1 cellular context compared by ENCODE assay signal in genomic region chr7:55571534-55572377, GRCh38.
A peak's percentile ranks its signal among the peaks of the same experiment; 100 is the strongest.
TF ChIP-seq lines count a peak whose summit lies in the region.

No MANE protein-coding gene starts in this region.

TF ChIP-seq in WTC11, 78 proteins besides CTCF, POLR2A, EP300 and RAD21 (continued from another document and continues in another):
- TF ChIP-seq ZNF281 (CRISPR knock-in tag; IDR thresholded peaks at IDR 0.05) (peak; percentile 53; the same call in 1 of the 2 replicates), E2F4 (CRISPR knock-in tag; IDR thresholded peaks at IDR 0.05; ENCODE audit: borderline replicate concordance, low read depth) (peak; percentile 74; the same call in 1 of the 2 replicates), CBFB (CRISPR knock-in tag; IDR thresholded peaks at IDR 0.05; ENCODE audit: low read depth) (no peak), EMX1 (CRISPR knock-in tag; IDR thresholded peaks at IDR 0.05) (no peak), RORB (CRISPR knock-in tag; IDR thresholded peaks at IDR 0.05) (no peak), FOXP1 (CRISPR knock-in tag; IDR thresholded peaks at IDR 0.05; ENCODE audit: borderline replicate concordance) (0 out of 2 replicates have a peak, but pooled peaks have one; percentile 28), TEAD1 (CRISPR knock-in tag; IDR thresholded peaks at IDR 0.05) (no peak), ZNF232 (CRISPR knock-in tag; IDR thresholded peaks at IDR 0.05) (0 out of 2 replicates have a peak, but pooled peaks have one; percentile 28), ERG (CRISPR knock-in tag; IDR thresholded peaks at IDR 0.05) (no peak), AFF4 (CRISPR knock-in tag; IDR thresholded peaks at IDR 0.05; ENCODE audit: borderline replicate concordance) (no peak), ZNF263 (CRISPR knock-in tag; IDR thresholded peaks at IDR 0.05; ENCODE audit: low read depth) (no peak), HMGXB4 (CRISPR knock-in tag; IDR thresholded peaks at IDR 0.05) (peak; percentile 65; the same call in 1 of the 2 replicates), CREM (CRISPR knock-in tag; IDR thresholded peaks at IDR 0.05) (no peak), ZNF121 (CRISPR knock-in tag; IDR thresholded peaks at IDR 0.05) (no peak), SMAD4 (CRISPR knock-in tag; IDR thresholded peaks at IDR 0.05) (no peak), FOXK1 (CRISPR knock-in tag; IDR thresholded peaks at IDR 0.05) (no peak), ZNF317 (CRISPR knock-in tag; IDR thresholded peaks at IDR 0.05; ENCODE audit: borderline replicate concordance, low read depth) (no peak), ZNF396 (CRISPR knock-in tag; IDR thresholded peaks at IDR 0.05; ENCODE audit: borderline replicate concordance) (no peak), NR3C1 (CRISPR knock-in tag; conservative IDR thresholded peaks at IDR 0.05; ENCODE audit: low read depth) (no peak), PRRX2 (CRISPR knock-in tag; IDR thresholded peaks at IDR 0.05) (no peak), E2F1 (CRISPR knock-in tag; IDR thresholded peaks at IDR 0.05) (0 out of 2 replicates have a peak, but pooled peaks have one; percentile 21), MXD4 (CRISPR knock-in tag; IDR thresholded peaks at IDR 0.05; ENCODE audit: borderline replicate concordance) (no peak), ARID4B (CRISPR knock-in tag; IDR thresholded peaks at IDR 0.05; ENCODE audit: borderline replicate concordance) (0 out of 2 replicates have a peak, but pooled peaks have one; percentile 49), USF2 (CRISPR knock-in tag; IDR thresholded peaks at IDR 0.05) (no peak), KAT7 (CRISPR knock-in tag; IDR thresholded peaks at IDR 0.05; ENCODE audit: borderline replicate concordance) (peak; percentile 89; the same call in 1 of the 2 replicates), ZNF219 (CRISPR knock-in tag; IDR thresholded peaks at IDR 0.05; ENCODE audit: borderline replicate concordance) (no peak), RELA (CRISPR knock-in tag; IDR thresholded peaks at IDR 0.05; ENCODE audit: borderline replicate concordance) (no peak), AR (CRISPR knock-in tag; IDR thresholded peaks at IDR 0.05) (no peak), ATF1 (CRISPR knock-in tag; IDR thresholded peaks at IDR 0.05) (no peak), ZNF512 (CRISPR knock-in tag; IDR thresholded peaks at IDR 0.05; ENCODE audit: borderline replicate concordance) (no peak), ZNF671 (CRISPR knock-in tag; IDR thresholded peaks at IDR 0.05) (no peak), NFE2L1 (CRISPR knock-in tag; IDR thresholded peaks at IDR 0.05) (no peak), MAX (CRISPR knock-in tag; IDR thresholded peaks at IDR 0.05) (no peak)
